Comparison of ENCODE assay signal across 8 cellular contexts in genomic region chr1:183416850-183417690, GRCh38. TPM values are rescaled to one million over a fixed set of nuclear protein-coding genes. Genes with fewer than 3 reads are reported as not detected.
DNase-seq lines count a peak whose midpoint lies in the region; ATAC-seq, FAIRE-seq and TF ChIP-seq lines count a peak whose summit lies in the region.

No MANE protein-coding gene starts in this region.

- H3K36me3 ChIP-seq in HUES48 (ENCODE audit: control insufficient read depth, insufficient read depth, low read length) (no peaks in the 10 kb centered on the region), skeletal muscle tissue (ENCODE audit: control insufficient read depth in 3 of 3, insufficient read depth in 3 of 3, low read length in 3 of 3) (no peaks in the 10 kb centered on the region)

- peaks cover 3% of the 10 kb centered on the region for H3K36me3 Mint-ChIP-seq in T-helper 17 cell (ENCODE audit: low read depth)
- H3K36me3 Mint-ChIP-seq in central memory CD8-positive, alpha-beta T cell (ENCODE audit: insufficient read depth): peaks cover 4% of the 10 kb centered on the region

- no peak for TF ChIP-seq EP300 in A549 (IDR thresholded peaks at IDR 0.05)

- peaks cover 20% of the 10 kb centered on the region for H3K4me1 Mint-ChIP-seq in T-helper 17 cell
- peaks cover 27% of the 10 kb centered on the region for H3K4me1 Mint-ChIP-seq in central memory CD8-positive, alpha-beta T cell

- POLR2A ChIA-PET in A549 (lab: Yijun Ruan, JAX): no interaction called here

- ATAC-seq in A549 (peak; percentile 70 to 84; a peak in 5 of 6 replicates), T-helper 17 cell (peak; percentile 71), GM19395 (IDR thresholded peaks at IDR 0.05; ENCODE audit: unreplicated experiment) (no peak)
- peak; percentile 28 for ATAC-seq in central memory CD8-positive, alpha-beta T cell (replicated peaks; ENCODE audit: extremely low read depth, poor library complexity, severe bottlenecking)

- H3K4me3 Mint-ChIP-seq in T-helper 17 cell: peak overlapping the region; percentile 79
- H3K4me3 Mint-ChIP-seq in central memory CD8-positive, alpha-beta T cell: no peak overlapping the region

- H3K9me3 Mint-ChIP-seq in central memory CD8-positive, alpha-beta T cell: peaks cover 4% of the 10 kb centered on the region

- no peak for FAIRE-seq in A549 (lab: Jason Lieb, UNC)

- H3K27me3 ChIP-seq in HUES48 (ENCODE audit: control insufficient read depth, insufficient read depth, low read length): peaks cover 32% of the 10 kb centered on the region
- H3K27me3 ChIP-seq in skeletal muscle tissue (ENCODE audit: control insufficient read depth in 3 of 3, insufficient read depth in 3 of 3, low read length in 3 of 3): peaks cover 45 to 48% (median 46%) of the 10 kb centered on the region in 3 donors

- CTCF ChIA-PET in A549 (lab: Yijun Ruan, JAX): interaction anchor here (0.8 to 1.3 kb wide), 2 partner anchors 16 to 66 kb away, joined by 3 read pairs; no protein-coding TSS in a partner anchor

- TF ChIP-seq POLR2A in A549 (IDR thresholded peaks at IDR 0.05; ENCODE audit: low read length): no peak

- no peak overlapping the region for H3K9ac ChIP-seq in HUES48 (ENCODE audit: low read depth, low read length)
- H3K9ac ChIP-seq in skeletal muscle tissue (ENCODE audit: low read depth in 1 of 3, low read length in 3 of 3): no peak overlapping the region

- H3K9me3 ChIP-seq in A549: no peaks in the 10 kb centered on the region
- no peaks in the 10 kb centered on the region for H3K9me3 ChIP-seq in HUES48 (ENCODE audit: control insufficient read depth, insufficient read depth, low read length)
- H3K9me3 ChIP-seq in T-helper 17 cell (ENCODE audit: control insufficient read depth, low read length, poor library complexity, severe bottlenecking): no peaks in the 10 kb centered on the region
- H3K9me3 ChIP-seq in skeletal muscle tissue (ENCODE audit: control insufficient read depth in 3 of 3, low read length in 3 of 3): no peaks in the 10 kb centered on the region

- H3K4me1 ChIP-seq in A549 (peaks cover 13% of the 10 kb centered on the region), HUES48 (ENCODE audit: control insufficient read depth, insufficient read depth, low read length) (peaks cover 15% of the 10 kb centered on the region), skeletal muscle tissue (ENCODE audit: control insufficient read depth in 3 of 3, insufficient read depth in 3 of 3, low read length in 3 of 3) (peaks cover 14 to 17% (median 16%) of the 10 kb centered on the region in 3 donors)

- no peak for TF ChIP-seq RAD21 in A549 (conservative IDR thresholded peaks at IDR 0.05 in 1 of 2, IDR thresholded peaks at IDR 0.05 in 1 of 2)

- peak overlapping the region; percentile 54 for H3K4me3 ChIP-seq in A549
- H3K4me3 ChIP-seq in HUES48 (ENCODE audit: low read depth, low read length): peak overlapping the region; percentile 75
- peak overlapping the region in 2 of 3 donors; percentile 45 to 63 for H3K4me3 ChIP-seq in skeletal muscle tissue (ENCODE audit: low read length in 3 of 3)

- peak; percentile 31 to 35 for DNase-seq in A549 (ENCODE audit: low read depth in 1 of 2, low spot score in 1 of 2)
- DNase-seq in T-helper 17 cell: peak in 1 of 3 donors; percentile 17
- peak in 1 of 2 donors; percentile 11 for DNase-seq in central memory CD8-positive, alpha-beta T cell (ENCODE audit: low spot score in 2 of 2)
- DNase-seq in inferior parietal cortex (ENCODE audit: extremely low spot score): peak; percentile 43
- DNase-seq in NCI-H226: no peak

- no peak overlapping the region for H3K27ac ChIP-seq in A549
- no peak overlapping the region for H3K27ac ChIP-seq in HUES48 (ENCODE audit: low read depth, low read length)
- H3K27ac ChIP-seq in skeletal muscle tissue (ENCODE audit: low read depth, low read length): no peak overlapping the region

- H3K27ac Mint-ChIP-seq in T-helper 17 cell: no peak overlapping the region
- H3K27ac Mint-ChIP-seq in central memory CD8-positive, alpha-beta T cell (ENCODE audit: low read depth): no peak overlapping the region

- peaks cover 62% of the 10 kb centered on the region for H3K27me3 Mint-ChIP-seq in T-helper 17 cell
- peaks cover 76% of the 10 kb centered on the region for H3K27me3 Mint-ChIP-seq in central memory CD8-positive, alpha-beta T cell

- 76% methylated on average over 54 of the region's 62 CpGs for WGBS in A549 (ENCODE audit: missing lambda C conversion rate)

- no peak for TF ChIP-seq CTCF in A549 (IDR thresholded peaks at IDR 0.05)

- peak overlapping the region; percentile 98 for H3K4me2 ChIP-seq in A549

TF ChIP-seq in A549, 52 proteins besides CTCF, POLR2A, EP300 and RAD21:
- TF ChIP-seq, protein P1, sequence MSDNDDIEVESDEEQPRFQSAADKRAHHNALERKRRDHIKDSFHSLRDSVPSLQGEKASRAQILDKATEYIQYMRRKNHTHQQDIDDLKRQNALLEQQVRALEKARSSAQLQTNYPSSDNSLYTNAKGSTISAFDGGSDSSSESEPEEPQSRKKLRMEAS (IDR thresholded peaks at IDR 0.05): 0 out of 2 replicates have a peak, but pooled peaks have one; percentile 27
- peak; percentile 37; the same call in 1 of the 2 replicates for TF ChIP-seq EHMT2 (IDR thresholded peaks at IDR 0.05; ENCODE audit: low read depth)
- TF ChIP-seq, protein P2, sequence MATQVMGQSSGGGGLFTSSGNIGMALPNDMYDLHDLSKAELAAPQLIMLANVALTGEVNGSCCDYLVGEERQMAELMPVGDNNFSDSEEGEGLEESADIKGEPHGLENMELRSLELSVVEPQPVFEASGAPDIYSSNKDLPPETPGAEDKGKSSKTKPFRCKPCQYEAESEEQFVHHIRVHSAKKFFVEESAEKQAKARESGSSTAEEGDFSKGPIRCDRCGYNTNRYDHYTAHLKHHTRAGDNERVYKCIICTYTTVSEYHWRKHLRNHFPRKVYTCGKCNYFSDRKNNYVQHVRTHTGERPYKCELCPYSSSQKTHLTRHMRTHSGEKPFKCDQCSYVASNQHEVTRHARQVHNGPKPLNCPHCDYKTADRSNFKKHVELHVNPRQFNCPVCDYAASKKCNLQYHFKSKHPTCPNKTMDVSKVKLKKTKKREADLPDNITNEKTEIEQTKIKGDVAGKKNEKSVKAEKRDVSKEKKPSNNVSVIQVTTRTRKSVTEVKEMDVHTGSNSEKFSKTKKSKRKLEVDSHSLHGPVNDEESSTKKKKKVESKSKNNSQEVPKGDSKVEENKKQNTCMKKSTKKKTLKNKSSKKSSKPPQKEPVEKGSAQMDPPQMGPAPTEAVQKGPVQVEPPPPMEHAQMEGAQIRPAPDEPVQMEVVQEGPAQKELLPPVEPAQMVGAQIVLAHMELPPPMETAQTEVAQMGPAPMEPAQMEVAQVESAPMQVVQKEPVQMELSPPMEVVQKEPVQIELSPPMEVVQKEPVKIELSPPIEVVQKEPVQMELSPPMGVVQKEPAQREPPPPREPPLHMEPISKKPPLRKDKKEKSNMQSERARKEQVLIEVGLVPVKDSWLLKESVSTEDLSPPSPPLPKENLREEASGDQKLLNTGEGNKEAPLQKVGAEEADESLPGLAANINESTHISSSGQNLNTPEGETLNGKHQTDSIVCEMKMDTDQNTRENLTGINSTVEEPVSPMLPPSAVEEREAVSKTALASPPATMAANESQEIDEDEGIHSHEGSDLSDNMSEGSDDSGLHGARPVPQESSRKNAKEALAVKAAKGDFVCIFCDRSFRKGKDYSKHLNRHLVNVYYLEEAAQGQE (IDR thresholded peaks at IDR 0.05): peak; percentile 95
- no peak for TF ChIP-seq PHF8 (IDR thresholded peaks at IDR 0.05; ENCODE audit: borderline replicate concordance, low read depth)
- TF ChIP-seq, protein P3, sequence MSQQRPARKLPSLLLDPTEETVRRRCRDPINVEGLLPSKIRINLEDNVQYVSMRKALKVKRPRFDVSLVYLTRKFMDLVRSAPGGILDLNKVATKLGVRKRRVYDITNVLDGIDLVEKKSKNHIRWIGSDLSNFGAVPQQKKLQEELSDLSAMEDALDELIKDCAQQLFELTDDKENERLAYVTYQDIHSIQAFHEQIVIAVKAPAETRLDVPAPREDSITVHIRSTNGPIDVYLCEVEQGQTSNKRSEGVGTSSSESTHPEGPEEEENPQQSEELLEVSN (IDR thresholded peaks at IDR 0.05; ENCODE audit: borderline replicate concordance, low read depth): no peak
- TF ChIP-seq RNF2 (IDR thresholded peaks at IDR 0.05; ENCODE audit: borderline replicate concordance, low read depth): 0 out of 2 replicates have a peak, but pooled peaks have one; percentile 0
- TF ChIP-seq CBX2 (IDR thresholded peaks at IDR 0.05; ENCODE audit: borderline replicate concordance, low read depth): no peak

RNA-seq across cellular contexts. Expression of gene NMNAT2, which starts 1.1 kb away (rescaled TPM):
- 0.16 and 0.48 TPM in 2 replicates for polyA plus RNA-seq in A549 (2011; rRNA removed)
- polyA plus RNA-seq in A549 (2012; cell fraction: cytosol; rRNA removed): 0.09 and 0.25 TPM in 2 replicates
- 0.13 and 0.15 TPM in 2 replicates for polyA plus RNA-seq in A549 (2012; cell fraction: nucleus; rRNA removed)
- 0.63 to 0.88 TPM (median 0.72 TPM) in 3 replicates for polyA plus RNA-seq in A549 (2017; fragmentation: RNase III; extraction: RNeasy Plus Mini Kit Qiagen cat#74134 plus additional on column Dnase treatment)
- polyA minus RNA-seq in A549 (2011; rRNA and poly(A)+ RNA removed): 0.08 and 1.5 TPM in 2 replicates
- not detected for total RNA-seq in T-helper 17 cell
- total RNA-seq in skeletal muscle tissue: 0.52 TPM

RNA-seq across cellular contexts. Expression of gene SMG7, which starts 55.2 kb away (rescaled TPM):
- polyA plus RNA-seq in A549 (2011; rRNA removed): 51.3 and 55.5 TPM in 2 replicates
- polyA plus RNA-seq in A549 (2012; cell fraction: cytosol; rRNA removed): 16.4 and 20.8 TPM in 2 replicates
- polyA plus RNA-seq in A549 (2012; cell fraction: nucleus; rRNA removed): 19.0 and 26.3 TPM in 2 replicates
- polyA plus RNA-seq in A549 (2017; fragmentation: RNase III; extraction: RNeasy Plus Mini Kit Qiagen cat#74134 plus additional on column Dnase treatment): 27.2 to 29.7 TPM (median 29.1 TPM) in 3 replicates
- polyA minus RNA-seq in A549 (2011; rRNA and poly(A)+ RNA removed): 65.3 and 78.9 TPM in 2 replicates
- 10 to 100 TPM; 50.6 to 51.0 TPM for total RNA-seq in T-helper 17 cell
- 9.4 TPM for total RNA-seq in skeletal muscle tissue
